Comparison of ENCODE assay signal across 8 cellular contexts in the genomic region with DNA sequence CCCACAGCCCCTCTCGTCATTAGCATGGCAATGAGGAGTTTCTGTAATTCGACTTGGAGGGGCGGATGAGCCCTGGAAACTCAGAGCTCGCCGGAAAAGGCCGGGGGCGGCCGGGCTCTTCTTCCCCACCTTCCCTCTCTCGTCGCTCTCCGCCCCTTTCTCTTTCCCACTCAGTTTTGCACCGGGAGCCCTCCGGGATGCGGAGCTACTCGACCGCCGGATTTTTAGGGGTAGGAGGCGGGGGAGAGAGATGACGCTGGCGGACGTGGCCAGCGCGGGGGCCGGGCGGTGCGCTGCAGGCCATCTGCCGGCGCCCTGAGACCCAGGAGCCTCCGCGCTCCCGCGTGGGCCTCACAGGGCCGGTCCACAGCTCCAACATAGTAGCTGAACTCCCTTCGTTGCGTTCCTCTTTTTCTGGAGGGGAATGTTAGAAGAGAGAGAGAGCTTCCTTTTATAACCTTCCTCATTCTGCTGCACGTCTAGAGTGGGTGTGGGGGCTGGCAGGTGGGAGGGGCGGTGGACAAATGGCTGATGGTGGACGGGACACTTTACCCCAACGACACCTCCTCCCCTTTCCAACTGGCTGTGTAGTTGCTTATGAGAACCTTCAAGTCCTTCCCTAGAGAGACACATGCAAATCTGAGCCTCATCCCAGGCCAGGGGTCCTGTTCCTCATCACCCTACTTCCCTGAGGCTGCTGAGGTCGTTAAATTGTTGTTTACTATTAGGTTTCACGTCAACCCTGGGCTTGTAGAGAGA. TPM values are rescaled to one million over a fixed set of nuclear protein-coding genes. Genes with fewer than 3 reads are reported as not detected.
DNase-seq lines count a peak whose midpoint lies in the region; TF ChIP-seq lines count a peak whose summit lies in the region.

No MANE protein-coding gene starts in this region.

- H3K4me1 ChIP-seq in GM23248 (ENCODE audit: insufficient read depth), result peaks cover 13% of the 10 kb centered on the region

- peaks cover 61% of the 10 kb centered on the region for H3K79me2 ChIP-seq in GM23248 (ENCODE audit: insufficient read depth)

- H3K9me3 Mint-ChIP-seq in osteocyte (ENCODE audit: unreplicated experiment), result no peaks in the 10 kb centered on the region

- peaks cover 15% of the 10 kb centered on the region for H3F3A ChIP-seq in GM23248 (ENCODE audit: insufficient read depth)

- peak overlapping the region; percentile 73 for H2AFZ ChIP-seq in GM23248

- peaks cover 18% of the 10 kb centered on the region for H3K36me3 ChIP-seq in GM23248 (ENCODE audit: low read depth)

- H3K9me3 ChIP-seq in GM23248 (ENCODE audit: low read depth), result no peaks in the 10 kb centered on the region

- H3K4me3 ChIP-seq in GM23248 (peak overlapping the region; percentile 80), fibroblast of villous mesenchyme (ENCODE audit: low read depth, low read length) (peak overlapping the region; percentile 71)

- TF ChIP-seq CTCF in fibroblast of villous mesenchyme (IDR thresholded peaks at IDR 0.05; ENCODE audit: insufficient read depth, low read depth, low read length) (no peak), osteocyte (IDR thresholded peaks at IDR 0.05) (no peak), GM10266 (IDR thresholded peaks at IDR 0.05; ENCODE audit: control insufficient read depth, insufficient read depth, low read depth, missing control alignments) (no peak)

- peaks cover 95% of the 10 kb centered on the region for H3K27me3 Mint-ChIP-seq in osteocyte (ENCODE audit: unreplicated experiment)

- H3K4me3 Mint-ChIP-seq in osteocyte (ENCODE audit: unreplicated experiment), result peak overlapping the region; percentile 72

- DNase-seq in Ammon's horn (ENCODE audit: low spot score), result peak; percentile 12
- DNase-seq in GM23248, result peak; percentile 80
- peak; percentile 49 for DNase-seq in SW480 (ENCODE audit: low spot score)
- DNase-seq in fibroblast of villous mesenchyme (ENCODE audit: low read depth), result peak; percentile 63
- no peak for DNase-seq in osteocyte (ENCODE audit: extremely low spot score, unreplicated experiment)
- DNase-seq in substantia nigra (lab: John Stamatoyannopoulos, UW), result no peak
- no peak for DNase-seq in GM10266 (ENCODE audit: extremely low spot score)
- no peak for DNase-seq in inferior parietal cortex (ENCODE audit: extremely low spot score)

- no peak overlapping the region for H3K27ac Mint-ChIP-seq in osteocyte (ENCODE audit: unreplicated experiment)

- H3K27me3 ChIP-seq in GM23248 (replicated peaks; ENCODE audit: insufficient read depth), result no peaks in the 10 kb centered on the region

- no peaks in the 10 kb centered on the region for H3K36me3 Mint-ChIP-seq in osteocyte (ENCODE audit: unreplicated experiment)

- peak overlapping the region; percentile 91 for H3K9ac ChIP-seq in GM23248

- peak overlapping the region; percentile 99 for H3K4me2 ChIP-seq in GM23248 (ENCODE audit: unreplicated experiment)

- peaks cover 19% of the 10 kb centered on the region for H3K4me1 Mint-ChIP-seq in osteocyte (ENCODE audit: unreplicated experiment)

- no peaks in the 10 kb centered on the region for H3K9me2 ChIP-seq in GM23248 (ENCODE audit: insufficient read depth)

- H4K20me1 ChIP-seq in GM23248 (ENCODE audit: insufficient read depth), result no peaks in the 10 kb centered on the region

- 2% methylated on average over 34 to 41 of the region's 41 CpGs for WGBS in GM23248 (ENCODE audit: low coverage in 1 of 2, low lambda C conversion rate in 2 of 2, missing lambda C conversion rate in 2 of 2), 2 experiments

- in situ Hi-C loops in GM23248 (cut with MboI), result no loop called here

- H3K27ac ChIP-seq in GM23248, result peak overlapping the region; percentile 90
- no peak overlapping the region for H3K27ac ChIP-seq in substantia nigra (ENCODE audit: low read depth, low read length, poor library complexity, severe bottlenecking)

RNA-seq across cellular contexts. Expression of a gene that starts 1.1 kb away (rescaled TPM):
- 0.89 and 0.97 TPM in 2 replicates for total RNA-seq in GM23248 (2014; rRNA removed; shearing (Covaris generic))
- 1.6 and 1.8 TPM in 2 replicates for polyA plus RNA-seq in GM23248 (2016; fragmentation: Nextera tagmentation; extraction: Ambion mirVana)
- total RNA-seq in fibroblast of villous mesenchyme, result 0.32 and 0.43 TPM in 2 replicates
- not detected in 2 replicates for total RNA-seq in osteocyte

RNA-seq across cellular contexts. Expression of a gene that starts 5.5 kb away (rescaled TPM):
- not detected in 2 replicates for total RNA-seq in GM23248 (2014; rRNA removed; shearing (Covaris generic))
- polyA plus RNA-seq in GM23248 (2016; fragmentation: Nextera tagmentation; extraction: Ambion mirVana), result 0.09 TPM in 1 of 2 replicates, not detected in the other
- total RNA-seq in fibroblast of villous mesenchyme (0.64 and 0.86 TPM in 2 replicates), osteocyte (not detected in 2 replicates)

RNA-seq across cellular contexts. Expression of a gene that starts 33.6 kb away (rescaled TPM):
- total RNA-seq in GM23248 (2014; rRNA removed; shearing (Covaris generic)), result 0.13 and 1.8 TPM in 2 replicates
- polyA plus RNA-seq in GM23248 (2016; fragmentation: Nextera tagmentation; extraction: Ambion mirVana), result 3.1 and 3.3 TPM in 2 replicates
- total RNA-seq in fibroblast of villous mesenchyme, result 0.97 and 1.3 TPM in 2 replicates
- not detected in 2 replicates for total RNA-seq in osteocyte

RNA-seq across cellular contexts. Expression of a gene that starts 46.5 kb away (rescaled TPM):
- 0.25 and 4.0 TPM in 2 replicates for total RNA-seq in GM23248 (2014; rRNA removed; shearing (Covaris generic))
- polyA plus RNA-seq in GM23248 (2016; fragmentation: Nextera tagmentation; extraction: Ambion mirVana), result 1.3 and 1.9 TPM in 2 replicates
- 7.4 and 10.8 TPM in 2 replicates for total RNA-seq in fibroblast of villous mesenchyme
- total RNA-seq in osteocyte, result not detected in 2 replicates

RNA-seq across cellular contexts. Expression of a gene that starts 50.6 kb away (rescaled TPM):
- total RNA-seq in GM23248 (2014; rRNA removed; shearing (Covaris generic)), result 0.51 and 3.2 TPM in 2 replicates
- 3.5 and 3.7 TPM in 2 replicates for polyA plus RNA-seq in GM23248 (2016; fragmentation: Nextera tagmentation; extraction: Ambion mirVana)
- 10.6 and 11.2 TPM in 2 replicates for total RNA-seq in fibroblast of villous mesenchyme
- total RNA-seq in osteocyte, result not detected in 2 replicates

Comparison
In these comparisons a context has a peak if more than half of its experiments do, and no peak if none do; other contexts are left out.
1. DNase-seq: peak in Ammon's horn (single experiment), GM23248 (single experiment), SW480 (single experiment) and fibroblast of villous mesenchyme (single experiment); none in osteocyte (single experiment), substantia nigra (0 of 49), GM10266 (single experiment) and inferior parietal cortex (single experiment).